ENCODE assay signal across 21 cellular contexts in the genomic region with DNA sequence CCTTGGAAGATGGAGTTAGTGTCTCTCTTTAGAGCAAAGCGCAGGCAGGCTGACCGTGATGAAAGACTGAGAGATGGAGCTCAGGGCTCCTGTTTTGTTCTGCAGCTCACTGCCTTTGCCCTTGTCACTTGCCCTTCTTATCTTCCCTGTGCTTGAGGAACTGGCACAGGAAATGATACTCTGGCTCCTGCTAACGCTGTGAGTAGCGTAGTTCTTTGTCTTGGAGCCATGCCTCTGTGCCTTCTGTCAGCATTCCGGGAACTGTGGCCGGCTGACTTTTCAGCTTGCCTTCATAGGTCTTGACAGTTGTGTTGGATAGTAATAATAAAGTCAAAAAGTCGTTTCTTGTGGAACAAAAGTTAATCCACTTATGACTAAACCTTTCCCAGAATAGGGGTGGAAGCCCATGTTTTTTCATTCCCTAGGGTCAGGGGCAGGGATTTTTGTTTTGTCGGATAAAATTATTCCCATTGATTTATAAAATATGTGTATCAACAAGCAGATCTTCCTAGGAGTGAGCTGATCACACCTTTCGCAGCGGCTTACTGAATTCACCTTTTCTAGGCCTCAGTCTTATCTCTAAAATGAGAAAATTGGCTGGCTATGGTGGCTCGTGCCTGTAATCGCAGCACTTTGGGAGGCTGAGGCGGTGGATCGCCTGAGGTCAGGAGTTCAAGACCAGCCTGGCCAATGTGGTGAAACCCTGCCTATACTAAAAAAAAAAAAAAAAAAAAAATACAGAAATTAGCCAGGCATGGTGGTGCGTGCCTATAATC. TPM values are rescaled to one million over a fixed set of nuclear protein-coding genes. Genes with fewer than 3 reads are reported as not detected.
DNase-seq lines count a peak whose midpoint lies in the region; ATAC-seq and TF ChIP-seq lines count a peak whose summit lies in the region.
"Had no signal": no experiment of that assay in that cellular context is flagged by ENCODE, and none has a peak within 500 bp of the region (broad histone marks: within the 10 kb centered on the region; RNA-seq: fewer than 3 reads in every experiment).

No MANE protein-coding gene starts in this region.

- intact Hi-C loops in right cardiac atrium (cut with DNase I) (loop anchor here in 1 of 4 donors (10.0 kb wide), 1 partner anchor 121 kb away; the partner anchor contains the start of gene HACD1), gastrocnemius medialis (cut with DNase I; ENCODE audit: low total_unique reads) (loop anchor here (5.0 kb wide), 1 partner anchor 58 kb away; no protein-coding TSS in a partner anchor)

- ATAC-seq in right cardiac atrium, result peak; percentile 85 to 89
- peak; percentile 77 to 80 for ATAC-seq in gastrocnemius medialis
- no peak for ATAC-seq in HG03108 (IDR thresholded peaks at IDR 0.05; ENCODE audit: unreplicated experiment)
- ATAC-seq in activated CD4-positive, CD25-positive, alpha-beta regulatory T cell treated with anti-CD3 and anti-CD28 coated beads, Interleukin-2, amount 50 U/mL, for 24 hours, result no peak
- no peak for ATAC-seq in HG03135 (IDR thresholded peaks at IDR 0.05; ENCODE audit: unreplicated experiment)
- ATAC-seq: effector memory CD8-positive, alpha-beta T cell; naive thymus-derived CD8-positive, alpha-beta T cell had no signal

- no peaks in the 10 kb centered on the region for H3K36me3 ChIP-seq in gastrocnemius medialis
- H3K36me3 ChIP-seq: HAP-1, MG63, WERI-Rb-1 had no signal

- in situ Hi-C loops in gastrocnemius medialis (cut with MboI; ENCODE audit: low sequenced_read_pairs in 4 of 4), result no loop called here

- WGBS in right cardiac atrium, result 47% methylated on average over 15 of the region's 15 CpGs

- TF ChIP-seq CTCF in coronary artery (IDR thresholded peaks at IDR 0.05), result no peak
- TF ChIP-seq CTCF in gastrocnemius medialis (IDR thresholded peaks at IDR 0.05 in 4 of 5, conservative IDR thresholded peaks at IDR 0.05 in 1 of 5), result no peak

- peaks cover 5% of the 10 kb centered on the region for H3K4me1 ChIP-seq in right cardiac atrium (ENCODE audit: control insufficient read depth, insufficient read depth, low read length)
- H3K4me1 ChIP-seq in gastrocnemius medialis, result peaks cover 24 to 30% of the 10 kb centered on the region in 2 donors
- H3K4me1 ChIP-seq: HAP-1 had no signal

- H3K27ac ChIP-seq in coronary artery (peak overlapping the region; percentile 12 to 37), right cardiac atrium (ENCODE audit: low read length) (peak overlapping the region; percentile 20), gastrocnemius medialis (peak overlapping the region; percentile 32 to 71 (median 61))
- H3K27ac ChIP-seq: WERI-Rb-1 had no signal

- no peaks in the 10 kb centered on the region for H3K27me3 ChIP-seq in right cardiac atrium (ENCODE audit: control insufficient read depth, insufficient read depth)
- no peaks in the 10 kb centered on the region for H3K27me3 ChIP-seq in gastrocnemius medialis
- H3K27me3 ChIP-seq: MG63 had no signal

- no peaks in the 10 kb centered on the region for H3K9me3 ChIP-seq in right cardiac atrium (ENCODE audit: control insufficient read depth, low read length)
- H3K9me3 ChIP-seq in gastrocnemius medialis, result no peaks in the 10 kb centered on the region
- H3K9me3 ChIP-seq: HAP-1, MG63 had no signal

- DNase-seq in NCI-H446 (lab: John Stamatoyannopoulos, UW) (peak; percentile 67 to 84), coronary artery (ENCODE audit: low spot score) (peak; percentile 77), right cardiac atrium (peak; percentile 59 to 81 (median 64)), gastrocnemius medialis (peak; percentile 34 to 71)
- DNase-seq in stimulated activated naive CD4-positive, alpha-beta T cell treated with Interleukin-2 at 50 U/mL for 16 hours (lab: John Stamatoyannopoulos, UW), result no peak
- DNase-seq: activated CD4-positive, alpha-beta T cell treated with anti-CD3 and anti-CD28 coated beads, Interleukin-2, amount 50 U/mL, for 48 hours; activated gamma-delta T cell; CD4-positive, alpha-beta T cell; effector memory CD8-positive, alpha-beta T cell; MG63; naive thymus-derived CD8-positive, alpha-beta T cell; NCI-H146; NCI-H2227 treated with DMSO at 0.1 percent for 48 hours; posterior cingulate gyrus; stimulated activated CD8-positive, alpha-beta memory T cell treated with anti-CD3 and anti-CD28 coated beads, Interleukin-4, amount 100 ng/mL, for 48 hours; WERI-Rb-1 had no signal

- TF ChIP-seq POLR2A in gastrocnemius medialis (IDR thresholded peaks at IDR 0.05), result no peak

- H3K4me3 ChIP-seq in coronary artery (no peak overlapping the region), right cardiac atrium (ENCODE audit: low read length) (no peak overlapping the region), gastrocnemius medialis (no peak overlapping the region)
- H3K4me3 ChIP-seq: HAP-1, MG63 had no signal

RNA-seq across cellular contexts. Expression of gene TMEM236, which starts 16.6 kb away (rescaled TPM):
- total RNA-seq in right cardiac atrium (1 to 10 TPM in 1 of 4 donors, under 1 TPM in 3; 0.59 to 1.0 (median 0.73) TPM), gastrocnemius medialis (under 1 TPM; 0.27 to 0.98 (median 0.64) TPM)
- polyA plus RNA-seq in right cardiac atrium, result 0.27 TPM
- polyA plus RNA-seq: IgD-negative memory B cell; naive thymus-derived CD8-positive, alpha-beta T cell had no signal

Comparison
In these comparisons a context has a peak if more than half of its experiments do, and no peak if none do; other contexts are left out.
1. ATAC-seq: peak in right cardiac atrium (2 of 2) and gastrocnemius medialis (2 of 2); none in HG03108 (single experiment), activated CD4-positive, CD25-positive, alpha-beta regulatory T cell treated with anti-CD3 and anti-CD28 coated beads, Interleukin-2, amount 50 U/mL, for 24 hours (0 of 2) and HG03135 (single experiment).
2. Peak in every context shown above with its lines, with median percentiles within 50 percentile points of each other: H3K27ac ChIP-seq.